Comparison of ENCODE assay signal across 8 cellular contexts in genomic region chr16:77722315-77723107, GRCh38. TPM values are rescaled to one million over a fixed set of nuclear protein-coding genes. Genes with fewer than 3 reads are reported as not detected.
DNase-seq lines count a peak whose midpoint lies in the region; ATAC-seq and TF ChIP-seq lines count a peak whose summit lies in the region.

Gene NUDT7, plus strand, starts transcription at chr16:77722514. Its CDS starts 69 bp downstream, at chr16:77722583.

- H3K4me3 Mint-ChIP-seq in activated B cell treated with CpG ODN at 0.5 μM for 24 hours, result peak within 1 kb of the TSS; percentile 90

- intact Hi-C loops in activated B cell treated with CpG ODN at 0.5 μM for 24 hours (cut with micrococcal nuclease), result loop anchor here (1.0 to 5.0 kb wide), 3 partner anchors 377 to 532 kb away; partner anchors contain the start of gene WWOX

- H3K27ac Mint-ChIP-seq in activated B cell treated with CpG ODN at 0.5 μM for 24 hours, result peak within 1 kb of the TSS; percentile 88

- H3K27ac ChIP-seq in caudate nucleus (ENCODE audit: low read depth, low read length), result peak within 1 kb of the TSS; percentile 63

- CTCF ChIA-PET in activated B cell treated with CpG ODN at 0.5 μM for 24 hours (lab: Charles Lee), result no interaction called here

- H3K36me3 Mint-ChIP-seq in activated B cell treated with CpG ODN at 0.5 μM for 24 hours (ENCODE audit: low read depth), result peaks cover 6% of the 10 kb centered on the region

- POLR2A ChIA-PET in activated B cell treated with CpG ODN at 0.5 μM for 24 hours (lab: Charles Lee), result interaction anchor here (0.6 to 1.4 kb wide), 6 partner anchors 12 to 1285 kb away, joined by 3 to 10 read pairs (median 4); partner anchors contain the start of genes MON1B and WWOX

- ATAC-seq in GM18870 (IDR thresholded peaks at IDR 0.05; ENCODE audit: unreplicated experiment) (peak; percentile 63), HG03108 (IDR thresholded peaks at IDR 0.05; ENCODE audit: unreplicated experiment) (peak; percentile 86), activated B cell treated with CpG ODN at 0.5 μM for 24 hours (ENCODE audit: low read depth) (peak; percentile 98)

- peak; percentile 99 for DNase-seq in AG08396 (ENCODE audit: low spot score)
- DNase-seq in NCI-H2171 treated with DMSO at 0.1 percent for 48 hours (lab: John Stamatoyannopoulos, UW), result peak; percentile 86
- DNase-seq in activated B cell treated with CpG ODN at 0.5 μM for 24 hours, result peak; percentile 93
- peak; percentile 15 to 99 (median 95) for DNase-seq in caudate nucleus (lab: John Stamatoyannopoulos, UW)
- DNase-seq in iris pigment epithelial cell (ENCODE audit: low read depth), result peak; percentile 97
- DNase-seq in stimulated activated CD4-positive, alpha-beta T cell treated with anti-CD3 and anti-CD28 coated beads, Interleukin-12 subunit alpha, Interleukin-12 subunit beta, amount 100 ng/mL, for 24 hours (ENCODE audit: low read depth in 2 of 2), result peak; percentile 95 to 99

- no peak for TF ChIP-seq CTCF in activated B cell treated with CpG ODN at 0.5 μM for 24 hours (IDR thresholded peaks at IDR 0.05)

- H3K4me1 Mint-ChIP-seq in activated B cell treated with CpG ODN at 0.5 μM for 24 hours, result peaks cover 10% of the 10 kb centered on the region

- no peaks in the 10 kb centered on the region for H3K27me3 Mint-ChIP-seq in activated B cell treated with CpG ODN at 0.5 μM for 24 hours

- peaks cover 3% of the 10 kb centered on the region for H3K9me3 Mint-ChIP-seq in activated B cell treated with CpG ODN at 0.5 μM for 24 hours

RNA-seq across cellular contexts. Expression of gene NUDT7, which starts in this region (rescaled TPM):
- total RNA-seq in activated B cell treated with CpG ODN at 0.5 μM for 24 hours, result 4.0 and 4.7 TPM in 2 replicates

Comparison
In these comparisons a context has a peak if more than half of its experiments do, and no peak if none do; other contexts are left out.
1. Peak in every context shown above with its lines: DNase-seq, ATAC-seq and H3K27ac ChIP-seq.